13 cellular contexts compared by ENCODE assay signal in the genomic region with DNA sequence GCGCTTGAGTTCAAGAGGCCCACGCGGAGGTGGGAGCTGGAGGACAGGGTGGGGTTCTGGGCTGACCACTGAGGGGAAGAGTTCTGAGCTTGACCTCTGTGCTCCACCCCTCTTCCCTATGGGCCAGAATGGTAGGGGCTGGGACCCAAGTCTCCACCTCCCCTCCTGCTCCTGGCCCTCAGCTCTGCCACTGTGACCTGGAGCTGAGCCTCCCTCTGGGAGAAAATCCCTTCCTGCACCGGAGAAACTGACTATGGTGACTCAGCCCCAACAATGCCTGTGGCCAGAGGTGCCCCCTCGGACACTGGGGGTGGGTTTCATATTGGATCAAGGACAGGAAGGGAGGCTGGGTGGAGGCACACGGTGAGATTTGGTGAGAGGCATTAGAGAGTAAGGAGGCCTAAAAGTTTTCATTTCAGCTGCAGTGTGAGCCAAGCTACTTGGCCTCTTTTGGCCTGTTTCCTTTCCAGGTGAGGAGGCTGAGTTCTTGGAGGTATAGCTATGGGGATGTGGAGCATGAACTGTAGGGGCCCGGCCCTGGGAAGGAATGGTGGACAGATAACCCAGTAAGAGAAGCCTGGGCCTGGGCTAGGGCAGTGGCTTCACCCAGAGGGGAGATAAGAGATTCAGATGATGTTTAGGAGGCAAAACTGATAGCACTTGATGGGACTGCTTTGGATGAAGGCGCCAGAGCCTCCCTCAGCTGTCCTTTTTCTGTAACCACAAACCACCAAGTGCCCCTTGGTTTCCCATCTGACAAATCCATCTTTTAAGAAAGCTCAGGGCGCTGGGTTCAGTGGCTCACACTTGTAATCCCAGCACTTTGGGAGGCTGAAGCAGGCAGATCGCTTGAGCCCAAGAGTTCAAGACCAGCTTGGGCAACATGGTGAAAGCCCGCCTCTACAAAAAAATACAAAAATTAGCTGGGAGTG. TPM values are rescaled to one million over a fixed set of nuclear protein-coding genes. Genes with fewer than 3 reads are reported as not detected.
DNase-seq lines count a peak whose midpoint lies in the region; ATAC-seq and TF ChIP-seq lines count a peak whose summit lies in the region.
"Had no signal": no experiment of that assay in that cellular context is flagged by ENCODE, and none has a peak within 500 bp of the region (broad histone marks: within the 10 kb centered on the region; RNA-seq: fewer than 3 reads in every experiment).

No MANE protein-coding gene starts in this region.

- H3K4me3 ChIP-seq in lower lobe of right lung, result no peak overlapping the region
- H3K4me3 ChIP-seq: adrenal gland, skin epidermis, vagina had no signal

- no peaks in the 10 kb centered on the region for H3K27me3 Mint-ChIP-seq in neural crest cell (ENCODE audit: low read depth)

- intact Hi-C loops in lower lobe of right lung (cut with DNase I), result no loop called here

- no peak for ATAC-seq in lower lobe of right lung

- H3K9me3 ChIP-seq in lower lobe of right lung, result no peaks in the 10 kb centered on the region
- H3K9me3 ChIP-seq: adrenal gland, vagina had no signal

- peaks cover 13% of the 10 kb centered on the region for H3K4me1 ChIP-seq in lower lobe of right lung
- H3K4me1 ChIP-seq: adrenal gland, vagina had no signal

- DNase-seq in ELR (ENCODE audit: low read depth), result peak; percentile 42
- DNase-seq in RWPE1 (ENCODE audit: low spot score), result no peak
- peak; percentile 67 for DNase-seq in dermis blood vessel endothelial cell
- no peak for DNase-seq in neural crest cell (ENCODE audit: low read depth, low spot score)
- no peak for DNase-seq in NAMALWA (ENCODE audit: low spot score)
- no peak for DNase-seq in lower lobe of right lung
- no peak for DNase-seq in NCI-H1105 treated with DMSO at 0.1 percent for 48 hours (lab: John Stamatoyannopoulos, UW)
- DNase-seq in NCI-H510A treated with DMSO at 0.1 percent for 48 hours (lab: John Stamatoyannopoulos, UW), result no peak
- DNase-seq: activated CD4-positive, alpha-beta T cell treated with anti-CD3 and anti-CD28 coated beads for 4 hours; Calu3 had no signal

- POLR2A ChIA-PET in RWPE1 (lab: Yijun Ruan, JAX; ENCODE audit: low non-redundant PET), result interaction anchor here (0.6 kb wide), 1 partner anchor 199 kb away, joined by 10 read pairs; no protein-coding TSS in a partner anchor

- CTCF ChIA-PET in RWPE1 (lab: Yijun Ruan, JAX), result interaction anchor here (0.9 kb wide), 1 partner anchor 224 kb away, joined by 6 read pairs; no protein-coding TSS in a partner anchor

- no peak overlapping the region for H3K27ac Mint-ChIP-seq in neural crest cell (ENCODE audit: unreplicated experiment)

- H3K27ac ChIP-seq in RWPE1 (peak overlapping the region; percentile 93), lower lobe of right lung (no peak overlapping the region)
- H3K27ac ChIP-seq: adrenal gland, vagina had no signal

- H3K9me3 Mint-ChIP-seq in neural crest cell, result no peaks in the 10 kb centered on the region

- TF ChIP-seq CTCF in RWPE1 (conservative IDR thresholded peaks at IDR 0.05; ENCODE audit: low read depth) (no peak), neural crest cell (conservative IDR thresholded peaks at IDR 0.05) (no peak), lower lobe of right lung (IDR thresholded peaks at IDR 0.05) (no peak)

- peaks cover 22% of the 10 kb centered on the region for H3K36me3 ChIP-seq in lower lobe of right lung
- H3K36me3 ChIP-seq: adrenal gland, vagina had no signal

- H3K4me3 Mint-ChIP-seq in neural crest cell, result peak overlapping the region; percentile 7

- no peaks in the 10 kb centered on the region for H3K36me3 Mint-ChIP-seq in neural crest cell (ENCODE audit: low read depth)

- H3K4me1 Mint-ChIP-seq in neural crest cell, result peaks cover 18% of the 10 kb centered on the region

- no peaks in the 10 kb centered on the region for H3K27me3 ChIP-seq in lower lobe of right lung (ENCODE audit: low read depth)
- H3K27me3 ChIP-seq: adrenal gland, vagina had no signal

RNA-seq across cellular contexts. Expression of a gene that starts 23.2 kb away (rescaled TPM):
- 6.7 and 7.8 TPM in 2 replicates for total RNA-seq in dermis blood vessel endothelial cell
- 18.4 and 20.9 TPM in 2 replicates for total RNA-seq in neural crest cell
- 15.4 TPM for total RNA-seq in lower lobe of right lung

Comparison
In these comparisons a context has a peak if more than half of its experiments do, and no peak if none do; other contexts are left out.
1. DNase-seq: peak in ELR (single experiment) and dermis blood vessel endothelial cell (single experiment); none in RWPE1 (single experiment), neural crest cell (single experiment), NAMALWA (single experiment), lower lobe of right lung (single experiment), NCI-H1105 treated with DMSO at 0.1 percent for 48 hours (single experiment) and NCI-H510A treated with DMSO at 0.1 percent for 48 hours (single experiment).